ENCODE assay signal across 8 cellular contexts in genomic region chr3:9769426-9770275, GRCh38.
DNase-seq lines count a peak whose midpoint lies in the region; ATAC-seq lines count a peak whose summit lies in the region.

TSS of gene CAMK1 (minus strand) at chr3:9769947. CDS start at chr3:9767749, 2,198 bp downstream.

- no peaks in the 10 kb centered on the region for H3K27me3 ChIP-seq in endocrine pancreas (ENCODE audit: control insufficient read depth, insufficient read depth, low read length)

- no peaks in the 10 kb centered on the region for H3K9me3 ChIP-seq in endocrine pancreas (ENCODE audit: control insufficient read depth, low read length)

- peak within 1 kb of the TSS; percentile 43 for H3K4me3 ChIP-seq in endocrine pancreas (ENCODE audit: control insufficient read depth, insufficient read depth, low read length)

- H3K4me1 ChIP-seq in endocrine pancreas (ENCODE audit: control insufficient read depth, insufficient read depth, low read length), result no peaks in the 10 kb centered on the region

- peak within 1 kb of the TSS; percentile 77 for H3K9ac ChIP-seq in endocrine pancreas (ENCODE audit: control insufficient read depth, insufficient read depth, low read length)

- DNase-seq in COLO829 (ENCODE audit: low spot score) (peak; percentile 32), NCI-H2171 (lab: John Stamatoyannopoulos, UW) (peak; percentile 25), medulla oblongata (ENCODE audit: extremely low spot score) (peak; percentile 70)
- DNase-seq in activated CD8-positive, alpha-beta memory T cell treated with anti-CD3 and anti-CD28 coated beads, Interleukin-2, amount 50 U/mL, for 4 hours, result peak; percentile 57
- DNase-seq in stimulated activated CD4-positive, alpha-beta T cell treated with anti-CD3 and anti-CD28 coated beads, TNF-alpha, amount 100 ng/mL, for 4 hours (ENCODE audit: low read depth in 3 of 3), result peak; percentile 36 to 54 (median 40)

- ATAC-seq in GM21723 (IDR thresholded peaks at IDR 0.05; ENCODE audit: unreplicated experiment) (peak; percentile 91), HG03097 (IDR thresholded peaks at IDR 0.05; ENCODE audit: low FRiP score, unreplicated experiment) (no peak)

- no peaks in the 10 kb centered on the region for H3K36me3 ChIP-seq in endocrine pancreas (ENCODE audit: control insufficient read depth, insufficient read depth, low read length)
